Comparison of ENCODE assay signal across 1 cellular context in the genomic region with DNA sequence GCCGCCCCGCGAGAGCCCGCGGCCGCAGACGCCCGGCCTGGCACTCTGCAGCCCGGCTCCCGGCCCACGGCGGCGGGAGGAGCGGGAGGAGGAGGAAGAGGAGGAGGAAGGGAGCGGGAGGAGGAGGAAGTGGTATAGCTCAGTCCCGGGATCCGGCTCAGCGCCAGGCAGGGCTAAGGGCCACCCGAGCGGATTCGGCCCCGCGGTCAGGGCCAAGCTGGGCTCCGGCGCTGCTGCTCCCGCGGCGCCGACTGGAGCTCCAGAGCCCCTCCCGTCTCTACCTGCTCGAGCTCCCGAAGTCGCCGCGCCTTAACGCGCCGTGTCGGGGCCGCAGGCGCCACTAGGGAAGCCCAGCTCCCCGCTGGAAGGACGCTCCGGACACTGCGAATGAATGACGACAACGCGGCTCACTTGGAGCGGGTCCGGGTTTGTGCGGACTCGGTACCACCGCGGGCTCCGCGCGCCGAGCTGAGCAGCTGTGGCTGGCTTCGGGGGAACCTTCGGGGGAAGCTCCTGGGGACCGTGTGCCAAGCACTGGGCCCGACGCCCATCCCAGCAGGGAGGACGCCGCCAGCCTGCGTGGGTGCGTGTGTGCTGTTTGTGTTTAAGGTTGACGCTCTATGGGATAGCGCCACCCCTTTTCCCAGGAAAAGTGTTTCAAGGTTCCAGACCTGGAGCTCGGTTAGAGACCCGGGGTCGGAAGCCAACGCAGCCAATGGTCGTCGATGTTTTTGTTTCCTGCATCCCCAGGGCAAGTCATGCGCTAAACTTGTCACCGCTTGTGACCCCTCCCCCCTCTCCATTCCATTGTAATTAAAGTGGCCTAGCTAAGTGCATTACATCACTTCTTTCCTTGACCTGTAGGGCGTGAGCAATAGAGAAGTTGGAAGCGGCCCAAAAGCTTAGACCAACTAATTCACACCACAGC.
A peak's percentile ranks its signal among the peaks of the same experiment; 100 is the strongest.
TF ChIP-seq lines count a peak whose summit lies in the region.

A gene (minus strand): TSS at position 94 of the 928 bp plus-strand sequence. CDS start 340 bp downstream, outside the sequence.

TF ChIP-seq in HepG2, 621 proteins besides CTCF, POLR2A, EP300 and RAD21 (continued from another document and continues in another):
- TF ChIP-seq, protein P1, sequence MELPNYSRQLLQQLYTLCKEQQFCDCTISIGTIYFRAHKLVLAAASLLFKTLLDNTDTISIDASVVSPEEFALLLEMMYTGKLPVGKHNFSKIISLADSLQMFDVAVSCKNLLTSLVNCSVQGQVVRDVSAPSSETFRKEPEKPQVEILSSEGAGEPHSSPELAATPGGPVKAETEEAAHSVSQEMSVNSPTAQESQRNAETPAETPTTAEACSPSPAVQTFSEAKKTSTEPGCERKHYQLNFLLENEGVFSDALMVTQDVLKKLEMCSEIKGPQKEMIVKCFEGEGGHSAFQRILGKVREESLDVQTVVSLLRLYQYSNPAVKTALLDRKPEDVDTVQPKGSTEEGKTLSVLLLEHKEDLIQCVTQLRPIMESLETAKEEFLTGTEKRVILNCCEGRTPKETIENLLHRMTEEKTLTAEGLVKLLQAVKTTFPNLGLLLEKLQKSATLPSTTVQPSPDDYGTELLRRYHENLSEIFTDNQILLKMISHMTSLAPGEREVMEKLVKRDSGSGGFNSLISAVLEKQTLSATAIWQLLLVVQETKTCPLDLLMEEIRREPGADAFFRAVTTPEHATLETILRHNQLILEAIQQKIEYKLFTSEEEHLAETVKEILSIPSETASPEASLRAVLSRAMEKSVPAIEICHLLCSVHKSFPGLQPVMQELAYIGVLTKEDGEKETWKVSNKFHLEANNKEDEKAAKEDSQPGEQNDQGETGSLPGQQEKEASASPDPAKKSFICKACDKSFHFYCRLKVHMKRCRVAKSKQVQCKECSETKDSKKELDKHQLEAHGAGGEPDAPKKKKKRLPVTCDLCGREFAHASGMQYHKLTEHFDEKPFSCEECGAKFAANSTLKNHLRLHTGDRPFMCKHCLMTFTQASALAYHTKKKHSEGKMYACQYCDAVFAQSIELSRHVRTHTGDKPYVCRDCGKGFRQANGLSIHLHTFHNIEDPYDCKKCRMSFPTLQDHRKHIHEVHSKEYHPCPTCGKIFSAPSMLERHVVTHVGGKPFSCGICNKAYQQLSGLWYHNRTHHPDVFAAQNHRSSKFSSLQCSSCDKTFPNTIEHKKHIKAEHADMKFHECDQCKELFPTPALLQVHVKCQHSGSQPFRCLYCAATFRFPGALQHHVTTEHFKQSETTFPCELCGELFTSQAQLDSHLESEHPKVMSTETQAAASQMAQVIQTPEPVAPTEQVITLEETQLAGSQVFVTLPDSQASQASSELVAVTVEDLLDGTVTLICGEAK (IDR thresholded peaks at IDR 0.05): no peak
- TF ChIP-seq, protein P1 (CRISPR knock-in tag; IDR thresholded peaks at IDR 0.05): peak; percentile 81
- TF ChIP-seq ZNF350 (CRISPR knock-in tag; IDR thresholded peaks at IDR 0.05; ENCODE audit: borderline replicate concordance, low read depth) (peak; percentile 77), ZNF44 (CRISPR knock-in tag; IDR thresholded peaks at IDR 0.05) (no peak), KAT8 (CRISPR knock-in tag; IDR thresholded peaks at IDR 0.05) (peak; percentile 53; the same call in 1 of the 2 replicates), ZNF644 (CRISPR knock-in tag; IDR thresholded peaks at IDR 0.05; ENCODE audit: low read depth) (0 out of 2 replicates have a peak, but pooled peaks have one; percentile 33), ZNF136 (CRISPR knock-in tag; IDR thresholded peaks at IDR 0.05; ENCODE audit: low read depth) (0 out of 2 replicates have a peak, but pooled peaks have one; percentile 44), NCOA5 (CRISPR knock-in tag; IDR thresholded peaks at IDR 0.05) (no peak), ZNF841 (CRISPR knock-in tag; IDR thresholded peaks at IDR 0.05; ENCODE audit: borderline replicate concordance) (no peak), ZNF282 (IDR thresholded peaks at IDR 0.05; ENCODE audit: partially characterized antibody) (no peak), BRCA1 (CRISPR knock-in tag; IDR thresholded peaks at IDR 0.05) (no peak; the same call in 1 of the 2 replicates), ZFP62 (CRISPR knock-in tag; IDR thresholded peaks at IDR 0.05) (no peak), GABPB1 (CRISPR knock-in tag; IDR thresholded peaks at IDR 0.05) (peak; percentile 78), ZSCAN22 (CRISPR knock-in tag; IDR thresholded peaks at IDR 0.05) (no peak), ZNF10 (CRISPR knock-in tag; IDR thresholded peaks at IDR 0.05; ENCODE audit: borderline replicate concordance, low read depth) (no peak), ZNF670 (CRISPR knock-in tag; IDR thresholded peaks at IDR 0.05; ENCODE audit: borderline replicate concordance) (no peak), ZNF781 (CRISPR knock-in tag; IDR thresholded peaks at IDR 0.05; ENCODE audit: borderline replicate concordance, not compliant biosample characterization) (no peak), ZNF850 (CRISPR knock-in tag; conservative IDR thresholded peaks at IDR 0.05) (0 out of 2 replicates have a peak, but pooled peaks have one; percentile 42)
- TF ChIP-seq, protein P2, sequence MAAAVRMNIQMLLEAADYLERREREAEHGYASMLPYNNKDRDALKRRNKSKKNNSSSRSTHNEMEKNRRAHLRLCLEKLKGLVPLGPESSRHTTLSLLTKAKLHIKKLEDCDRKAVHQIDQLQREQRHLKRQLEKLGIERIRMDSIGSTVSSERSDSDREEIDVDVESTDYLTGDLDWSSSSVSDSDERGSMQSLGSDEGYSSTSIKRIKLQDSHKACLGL (CRISPR knock-in tag; IDR thresholded peaks at IDR 0.05): peak; percentile 84; the same call in 1 of the 2 replicates
- TF ChIP-seq, protein P3, sequence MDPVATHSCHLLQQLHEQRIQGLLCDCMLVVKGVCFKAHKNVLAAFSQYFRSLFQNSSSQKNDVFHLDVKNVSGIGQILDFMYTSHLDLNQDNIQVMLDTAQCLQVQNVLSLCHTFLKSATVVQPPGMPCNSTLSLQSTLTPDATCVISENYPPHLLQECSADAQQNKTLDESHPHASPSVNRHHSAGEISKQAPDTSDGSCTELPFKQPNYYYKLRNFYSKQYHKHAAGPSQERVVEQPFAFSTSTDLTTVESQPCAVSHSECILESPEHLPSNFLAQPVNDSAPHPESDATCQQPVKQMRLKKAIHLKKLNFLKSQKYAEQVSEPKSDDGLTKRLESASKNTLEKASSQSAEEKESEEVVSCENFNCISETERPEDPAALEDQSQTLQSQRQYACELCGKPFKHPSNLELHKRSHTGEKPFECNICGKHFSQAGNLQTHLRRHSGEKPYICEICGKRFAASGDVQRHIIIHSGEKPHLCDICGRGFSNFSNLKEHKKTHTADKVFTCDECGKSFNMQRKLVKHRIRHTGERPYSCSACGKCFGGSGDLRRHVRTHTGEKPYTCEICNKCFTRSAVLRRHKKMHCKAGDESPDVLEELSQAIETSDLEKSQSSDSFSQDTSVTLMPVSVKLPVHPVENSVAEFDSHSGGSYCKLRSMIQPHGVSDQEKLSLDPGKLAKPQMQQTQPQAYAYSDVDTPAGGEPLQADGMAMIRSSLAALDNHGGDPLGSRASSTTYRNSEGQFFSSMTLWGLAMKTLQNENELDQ (CRISPR knock-in tag; IDR thresholded peaks at IDR 0.05; ENCODE audit: borderline replicate concordance): no peak
- TF ChIP-seq, protein P4, sequence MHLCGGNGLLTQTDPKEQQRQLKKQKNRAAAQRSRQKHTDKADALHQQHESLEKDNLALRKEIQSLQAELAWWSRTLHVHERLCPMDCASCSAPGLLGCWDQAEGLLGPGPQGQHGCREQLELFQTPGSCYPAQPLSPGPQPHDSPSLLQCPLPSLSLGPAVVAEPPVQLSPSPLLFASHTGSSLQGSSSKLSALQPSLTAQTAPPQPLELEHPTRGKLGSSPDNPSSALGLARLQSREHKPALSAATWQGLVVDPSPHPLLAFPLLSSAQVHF (CRISPR knock-in tag; IDR thresholded peaks at IDR 0.05): peak; percentile 66; the same call in 1 of the 2 replicates
- TF ChIP-seq, protein P5, sequence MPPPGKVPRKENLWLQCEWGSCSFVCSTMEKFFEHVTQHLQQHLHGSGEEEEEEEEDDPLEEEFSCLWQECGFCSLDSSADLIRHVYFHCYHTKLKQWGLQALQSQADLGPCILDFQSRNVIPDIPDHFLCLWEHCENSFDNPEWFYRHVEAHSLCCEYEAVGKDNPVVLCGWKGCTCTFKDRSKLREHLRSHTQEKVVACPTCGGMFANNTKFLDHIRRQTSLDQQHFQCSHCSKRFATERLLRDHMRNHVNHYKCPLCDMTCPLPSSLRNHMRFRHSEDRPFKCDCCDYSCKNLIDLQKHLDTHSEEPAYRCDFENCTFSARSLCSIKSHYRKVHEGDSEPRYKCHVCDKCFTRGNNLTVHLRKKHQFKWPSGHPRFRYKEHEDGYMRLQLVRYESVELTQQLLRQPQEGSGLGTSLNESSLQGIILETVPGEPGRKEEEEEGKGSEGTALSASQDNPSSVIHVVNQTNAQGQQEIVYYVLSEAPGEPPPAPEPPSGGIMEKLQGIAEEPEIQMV (CRISPR knock-in tag; IDR thresholded peaks at IDR 0.05; ENCODE audit: low read depth): no peak
- TF ChIP-seq, protein P6, sequence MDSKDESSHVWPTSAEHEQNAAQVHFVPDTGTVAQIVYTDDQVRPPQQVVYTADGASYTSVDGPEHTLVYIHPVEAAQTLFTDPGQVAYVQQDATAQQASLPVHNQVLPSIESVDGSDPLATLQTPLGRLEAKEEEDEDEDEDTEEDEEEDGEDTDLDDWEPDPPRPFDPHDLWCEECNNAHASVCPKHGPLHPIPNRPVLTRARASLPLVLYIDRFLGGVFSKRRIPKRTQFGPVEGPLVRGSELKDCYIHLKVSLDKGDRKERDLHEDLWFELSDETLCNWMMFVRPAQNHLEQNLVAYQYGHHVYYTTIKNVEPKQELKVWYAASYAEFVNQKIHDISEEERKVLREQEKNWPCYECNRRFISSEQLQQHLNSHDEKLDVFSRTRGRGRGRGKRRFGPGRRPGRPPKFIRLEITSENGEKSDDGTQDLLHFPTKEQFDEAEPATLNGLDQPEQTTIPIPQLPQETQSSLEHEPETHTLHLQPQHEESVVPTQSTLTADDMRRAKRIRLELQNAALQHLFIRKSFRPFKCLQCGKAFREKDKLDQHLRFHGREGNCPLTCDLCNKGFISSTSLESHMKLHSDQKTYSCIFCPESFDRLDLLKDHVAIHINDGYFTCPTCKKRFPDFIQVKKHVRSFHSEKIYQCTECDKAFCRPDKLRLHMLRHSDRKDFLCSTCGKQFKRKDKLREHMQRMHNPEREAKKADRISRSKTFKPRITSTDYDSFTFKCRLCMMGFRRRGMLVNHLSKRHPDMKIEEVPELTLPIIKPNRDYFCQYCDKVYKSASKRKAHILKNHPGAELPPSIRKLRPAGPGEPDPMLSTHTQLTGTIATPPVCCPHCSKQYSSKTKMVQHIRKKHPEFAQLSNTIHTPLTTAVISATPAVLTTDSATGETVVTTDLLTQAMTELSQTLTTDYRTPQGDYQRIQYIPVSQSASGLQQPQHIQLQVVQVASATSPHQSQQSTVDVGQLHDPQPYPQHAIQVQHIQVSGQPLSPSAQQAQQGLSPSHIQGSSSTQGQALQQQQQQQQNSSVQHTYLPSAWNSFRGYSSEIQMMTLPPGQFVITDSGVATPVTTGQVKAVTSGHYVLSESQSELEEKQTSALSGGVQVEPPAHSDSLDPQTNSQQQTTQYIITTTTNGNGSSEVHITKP (CRISPR knock-in tag; IDR thresholded peaks at IDR 0.05; ENCODE audit: low read depth): peak; percentile 58; the same call in 1 of the 2 replicates
